17 cellular contexts compared by ENCODE assay signal in genomic region chr17:21679256-21680146, GRCh38. TPM values are rescaled to one million over a fixed set of nuclear protein-coding genes. Genes with fewer than 3 reads are reported as not detected.
DNase-seq lines count a peak whose midpoint lies in the region; ATAC-seq and TF ChIP-seq lines count a peak whose summit lies in the region.
"Had no signal": no experiment of that assay in that cellular context is flagged by ENCODE, and none has a peak within 500 bp of the region (broad histone marks: within the 10 kb centered on the region; RNA-seq: fewer than 3 reads in every experiment).

No MANE protein-coding gene starts in this region.

- no peak for TF ChIP-seq CTCF in type B pancreatic cell (conservative IDR thresholded peaks at IDR 0.05)

- H3K9me3 Mint-ChIP-seq in activated naive CD8-positive, alpha-beta T cell treated with anti-CD3 and anti-CD28 coated beads, Interleukin-2, amount 10 ng/mL, durations not matched to agents 7 days and 5 days = peaks cover 4% of the 10 kb centered on the region
- H3K9me3 Mint-ChIP-seq in activated naive CD8-positive, alpha-beta T cell treated with anti-CD3 and anti-CD28 coated beads, Interleukin-2, amount 50 U/mL, for 24 hours = peaks cover 7% of the 10 kb centered on the region
- peaks cover 16% of the 10 kb centered on the region for H3K9me3 Mint-ChIP-seq in type B pancreatic cell
- no peaks in the 10 kb centered on the region for H3K9me3 Mint-ChIP-seq in activated T-helper 17 cell treated with anti-CD3 and anti-CD28 coated beads, Interleukin-2, amount 50 U/mL, for 72 hours

- H3K4me3 Mint-ChIP-seq in activated naive CD8-positive, alpha-beta T cell treated with anti-CD3 and anti-CD28 coated beads, Interleukin-2, amount 10 ng/mL, durations not matched to agents 7 days and 5 days = no peak overlapping the region
- no peak overlapping the region for H3K4me3 Mint-ChIP-seq in activated naive CD8-positive, alpha-beta T cell treated with anti-CD3 and anti-CD28 coated beads, Interleukin-2, amount 50 U/mL, for 24 hours
- H3K4me3 Mint-ChIP-seq in type B pancreatic cell = no peak overlapping the region
- no peak overlapping the region for H3K4me3 Mint-ChIP-seq in activated T-helper 17 cell treated with anti-CD3 and anti-CD28 coated beads, Interleukin-2, amount 50 U/mL, for 72 hours
- H3K4me3 Mint-ChIP-seq: CD8-positive, alpha-beta memory T cell had no signal

- H3K27me3 Mint-ChIP-seq in activated naive CD8-positive, alpha-beta T cell treated with anti-CD3 and anti-CD28 coated beads, Interleukin-2, amount 10 ng/mL, durations not matched to agents 7 days and 5 days = no peaks in the 10 kb centered on the region
- no peaks in the 10 kb centered on the region for H3K27me3 Mint-ChIP-seq in activated naive CD8-positive, alpha-beta T cell treated with anti-CD3 and anti-CD28 coated beads, Interleukin-2, amount 50 U/mL, for 24 hours
- no peaks in the 10 kb centered on the region for H3K27me3 Mint-ChIP-seq in type B pancreatic cell
- no peaks in the 10 kb centered on the region for H3K27me3 Mint-ChIP-seq in activated T-helper 17 cell treated with anti-CD3 and anti-CD28 coated beads, Interleukin-2, amount 50 U/mL, for 72 hours

- no peak for ATAC-seq in activated naive CD8-positive, alpha-beta T cell treated with anti-CD3 and anti-CD28 coated beads, Interleukin-2, amount 10 ng/mL, durations not matched to agents 7 days and 5 days (ENCODE audit: low read depth)
- no peak for ATAC-seq in activated naive CD8-positive, alpha-beta T cell treated with anti-CD3 and anti-CD28 coated beads, Interleukin-2, amount 50 U/mL, for 24 hours
- ATAC-seq in left lobe of liver (no peak), GM21529 (IDR thresholded peaks at IDR 0.05; ENCODE audit: unreplicated experiment) (no peak)
- ATAC-seq in activated T-helper 17 cell treated with anti-CD3 and anti-CD28 coated beads, Interleukin-2, amount 50 U/mL, for 72 hours (replicated peaks) = no peak
- ATAC-seq: Panc1 had no signal

- no peaks in the 10 kb centered on the region for H3K4me1 Mint-ChIP-seq in activated naive CD8-positive, alpha-beta T cell treated with anti-CD3 and anti-CD28 coated beads, Interleukin-2, amount 10 ng/mL, durations not matched to agents 7 days and 5 days
- no peaks in the 10 kb centered on the region for H3K4me1 Mint-ChIP-seq in activated naive CD8-positive, alpha-beta T cell treated with anti-CD3 and anti-CD28 coated beads, Interleukin-2, amount 50 U/mL, for 24 hours
- no peaks in the 10 kb centered on the region for H3K4me1 Mint-ChIP-seq in type B pancreatic cell (ENCODE audit: unreplicated experiment)
- H3K4me1 Mint-ChIP-seq in activated T-helper 17 cell treated with anti-CD3 and anti-CD28 coated beads, Interleukin-2, amount 50 U/mL, for 72 hours = no peaks in the 10 kb centered on the region
- H3K4me1 Mint-ChIP-seq: CD8-positive, alpha-beta memory T cell had no signal

- POLR2A ChIA-PET in activated naive CD8-positive, alpha-beta T cell treated with anti-CD3 and anti-CD28 coated beads, Interleukin-2, amount 10 ng/mL, durations not matched to agents 7 days and 5 days (lab: Charles Lee) = no interaction called here

- no peaks in the 10 kb centered on the region for H3K36me3 Mint-ChIP-seq in activated naive CD8-positive, alpha-beta T cell treated with anti-CD3 and anti-CD28 coated beads, Interleukin-2, amount 10 ng/mL, durations not matched to agents 7 days and 5 days
- H3K36me3 Mint-ChIP-seq in activated naive CD8-positive, alpha-beta T cell treated with anti-CD3 and anti-CD28 coated beads, Interleukin-2, amount 50 U/mL, for 24 hours (ENCODE audit: low read depth) = no peaks in the 10 kb centered on the region
- no peaks in the 10 kb centered on the region for H3K36me3 Mint-ChIP-seq in type B pancreatic cell
- no peaks in the 10 kb centered on the region for H3K36me3 Mint-ChIP-seq in activated T-helper 17 cell treated with anti-CD3 and anti-CD28 coated beads, Interleukin-2, amount 50 U/mL, for 72 hours (ENCODE audit: low read depth)
- H3K36me3 Mint-ChIP-seq: CD8-positive, alpha-beta memory T cell had no signal

- peak; percentile 18 for DNase-seq in activated naive CD8-positive, alpha-beta T cell treated with anti-CD3 and anti-CD28 coated beads, Interleukin-2, amount 10 ng/mL, durations not matched to agents 7 days and 5 days
- DNase-seq in activated naive CD8-positive, alpha-beta T cell treated with anti-CD3 and anti-CD28 coated beads, Interleukin-2, amount 50 U/mL, for 24 hours = no peak
- DNase-seq in NCI-H1930 (lab: John Stamatoyannopoulos, UW) = peak; percentile 32 to 48
- DNase-seq in left lobe of liver (ENCODE audit: low spot score) = peak; percentile 37
- peak; percentile 68 for DNase-seq in type B pancreatic cell (ENCODE audit: extremely low spot score, unreplicated experiment)
- DNase-seq: BE2C, MG63, NCI-H1092 treated with DMSO at 0.1 percent for 48 hours, NCI-H187, NCI-H2171 treated with DMSO at 0.1 percent for 48 hours, SHP77 treated with DMSO at 0.1 percent for 48 hours had no signal

- H3K27ac Mint-ChIP-seq in activated naive CD8-positive, alpha-beta T cell treated with anti-CD3 and anti-CD28 coated beads, Interleukin-2, amount 10 ng/mL, durations not matched to agents 7 days and 5 days = no peak overlapping the region
- no peak overlapping the region for H3K27ac Mint-ChIP-seq in activated naive CD8-positive, alpha-beta T cell treated with anti-CD3 and anti-CD28 coated beads, Interleukin-2, amount 50 U/mL, for 24 hours
- no peak overlapping the region for H3K27ac Mint-ChIP-seq in type B pancreatic cell
- no peak overlapping the region for H3K27ac Mint-ChIP-seq in activated T-helper 17 cell treated with anti-CD3 and anti-CD28 coated beads, Interleukin-2, amount 50 U/mL, for 72 hours
- H3K27ac Mint-ChIP-seq: CD8-positive, alpha-beta memory T cell had no signal

RNA-seq across cellular contexts. Expression of gene KCNJ18, which starts 12.8 kb away (rescaled TPM):
- total RNA-seq in activated naive CD8-positive, alpha-beta T cell treated with anti-CD3 and anti-CD28 coated beads, Interleukin-2, amount 10 ng/mL, durations not matched to agents 7 days and 5 days = not detected
- total RNA-seq in left lobe of liver = not detected
- total RNA-seq in type B pancreatic cell (ENCODE audit: low replicate concordance) = not detected in 2 replicates
- not detected for total RNA-seq in activated T-helper 17 cell treated with anti-CD3 and anti-CD28 coated beads, Interleukin-2, amount 50 U/mL, for 72 hours
- total RNA-seq: CD8-positive, alpha-beta memory T cell; H1; NCI-H460 had no signal
